In the genomic region with DNA sequence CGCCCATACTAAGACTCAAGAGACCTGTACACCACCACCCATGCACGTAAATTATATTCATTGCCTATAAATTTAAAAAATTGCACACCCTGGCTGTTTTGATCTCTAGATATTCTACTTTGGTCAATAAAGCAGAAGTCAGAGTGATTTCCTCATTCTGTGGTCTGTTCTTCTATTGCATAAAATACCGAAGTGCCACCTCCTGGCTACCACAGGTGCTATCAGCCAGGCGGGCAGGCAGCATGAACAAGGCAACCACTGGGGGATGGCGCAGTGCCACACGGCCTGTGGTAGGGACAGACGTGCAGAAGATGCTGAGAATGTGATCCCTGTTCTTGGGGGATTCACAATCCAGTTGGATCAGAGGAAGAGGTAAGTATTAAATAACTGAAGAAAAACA, we compare ENCODE assay signal across 9 cellular contexts.
A peak's percentile ranks its signal among the peaks of the same experiment; 100 is the strongest.
DNase-seq lines count a peak whose midpoint lies in the region; ATAC-seq, FAIRE-seq and TF ChIP-seq lines count a peak whose summit lies in the region.
"Had no signal": no experiment of that assay in that cellular context is flagged by ENCODE, and none has a peak within 500 bp of the region (broad histone marks: within the 10 kb centered on the region; RNA-seq: fewer than 3 reads in every experiment).

No MANE protein-coding gene starts in this region.

- FAIRE-seq in HTR-8/SVneo (lab: Jason Lieb, UNC), result peak; percentile 71
- FAIRE-seq: TTC549 had no signal

- H3K27ac ChIP-seq in stomach (no peak overlapping the region), ovary (no peak overlapping the region)

- TF ChIP-seq CTCF in GM12875 (IDR thresholded peaks at IDR 0.05; ENCODE audit: borderline replicate concordance, insufficient read depth, low read depth, low read length) (peak; percentile 56; the same call in 1 of the 2 replicates), stomach (IDR thresholded peaks at IDR 0.05) (peak in 5 of 7 experiments; percentile 21 to 77 (median 57)), ovary (IDR thresholded peaks at IDR 0.05) (no peak)

- H3K4me1 Mint-ChIP-seq in T-helper 17 cell, result peaks cover 6% of the 10 kb centered on the region
- H3K4me1 Mint-ChIP-seq in activated naive CD8-positive, alpha-beta T cell treated with anti-CD3 and anti-CD28 coated beads, Interleukin-2, amount 10 ng/mL, durations not matched to agents 7 days and 5 days, result peaks cover 7% of the 10 kb centered on the region

- no peak overlapping the region for H3K4me3 ChIP-seq in GM12875 (ENCODE audit: low read depth, low read length)
- no peak overlapping the region for H3K4me3 ChIP-seq in stomach
- H3K4me3 ChIP-seq in ovary, result no peak overlapping the region

- intact Hi-C loops in stomach (cut with DNase I; ENCODE audit: low total_unique reads), result no loop called here
- intact Hi-C loops in ovary (cut with DNase I), result no loop called here

- ATAC-seq in T-helper 17 cell, result peak; percentile 100
- ATAC-seq in activated naive CD8-positive, alpha-beta T cell treated with anti-CD3 and anti-CD28 coated beads, Interleukin-2, amount 10 ng/mL, durations not matched to agents 7 days and 5 days (ENCODE audit: low read depth), result peak; percentile 99

- no peaks in the 10 kb centered on the region for H3K27me3 ChIP-seq in stomach
- no peaks in the 10 kb centered on the region for H3K27me3 ChIP-seq in ovary

- TF ChIP-seq POLR2A in stomach (IDR thresholded peaks at IDR 0.05) (no peak), ovary (IDR thresholded peaks at IDR 0.05) (no peak)

- H3K36me3 Mint-ChIP-seq in T-helper 17 cell (ENCODE audit: low read depth), result no peaks in the 10 kb centered on the region
- no peaks in the 10 kb centered on the region for H3K36me3 Mint-ChIP-seq in activated naive CD8-positive, alpha-beta T cell treated with anti-CD3 and anti-CD28 coated beads, Interleukin-2, amount 10 ng/mL, durations not matched to agents 7 days and 5 days

- TF ChIP-seq EP300 in stomach (IDR thresholded peaks at IDR 0.05) (no peak), ovary (IDR thresholded peaks at IDR 0.05) (no peak)

- H3K36me3 ChIP-seq in stomach (peaks cover 0 to 8% (median 3%) of the 10 kb centered on the region in 4 donors), ovary (no peaks in the 10 kb centered on the region)

- no peak overlapping the region for H3K4me3 Mint-ChIP-seq in T-helper 17 cell
- no peak overlapping the region for H3K4me3 Mint-ChIP-seq in activated naive CD8-positive, alpha-beta T cell treated with anti-CD3 and anti-CD28 coated beads, Interleukin-2, amount 10 ng/mL, durations not matched to agents 7 days and 5 days

- H3K9me3 ChIP-seq in T-helper 17 cell (ENCODE audit: control insufficient read depth, low read length, poor library complexity, severe bottlenecking) (no peaks in the 10 kb centered on the region), stomach (no peaks in the 10 kb centered on the region), ovary (no peaks in the 10 kb centered on the region)

- H3K4me1 ChIP-seq in stomach, result peaks cover 0 to 6% (median 0%) of the 10 kb centered on the region in 4 donors
- no peaks in the 10 kb centered on the region for H3K4me1 ChIP-seq in ovary (ENCODE audit: insufficient read depth)

- H3K27ac Mint-ChIP-seq in T-helper 17 cell, result peak overlapping the region; percentile 45
- no peak overlapping the region for H3K27ac Mint-ChIP-seq in activated naive CD8-positive, alpha-beta T cell treated with anti-CD3 and anti-CD28 coated beads, Interleukin-2, amount 10 ng/mL, durations not matched to agents 7 days and 5 days

- no peaks in the 10 kb centered on the region for H3K27me3 Mint-ChIP-seq in T-helper 17 cell
- H3K27me3 Mint-ChIP-seq in activated naive CD8-positive, alpha-beta T cell treated with anti-CD3 and anti-CD28 coated beads, Interleukin-2, amount 10 ng/mL, durations not matched to agents 7 days and 5 days, result peaks cover 4% of the 10 kb centered on the region

- WGBS in stomach, 5 donors, result 34 to 60% (median 43%) methylated on average over 7 of the region's 7 CpGs
- 81 to 87% (median 86%) methylated on average over 7 of the region's 7 CpGs for WGBS in ovary, 3 donors

- no peaks in the 10 kb centered on the region for H3K9me3 Mint-ChIP-seq in activated naive CD8-positive, alpha-beta T cell treated with anti-CD3 and anti-CD28 coated beads, Interleukin-2, amount 10 ng/mL, durations not matched to agents 7 days and 5 days

- DNase-seq in HTR-8/SVneo (ENCODE audit: insufficient read length, low spot score) (peak; percentile 27), T-helper 17 cell (peak; percentile 17 to 59 (median 35)), lung microvascular endothelial cell (ENCODE audit: low read depth in 2 of 2) (peak; percentile 14 to 30), stomach (peak; percentile 87), HuH-7.5 (ENCODE audit: low spot score) (no peak), ovary (no peak)
- DNase-seq in activated naive CD8-positive, alpha-beta T cell treated with anti-CD3 and anti-CD28 coated beads, Interleukin-2, amount 10 ng/mL, durations not matched to agents 7 days and 5 days, result peak; percentile 67

- POLR2A ChIA-PET in activated naive CD8-positive, alpha-beta T cell treated with anti-CD3 and anti-CD28 coated beads, Interleukin-2, amount 10 ng/mL, durations not matched to agents 7 days and 5 days (lab: Charles Lee), result no interaction called here

Comparison
In these comparisons a context has a peak if more than half of its experiments do, and no peak if none do; other contexts are left out.
1. CTCF ChIP-seq: peak in GM12875 (single experiment) and stomach (5 of 7); none in ovary (0 of 3).
2. DNase-seq: peak in HTR-8/SVneo (single experiment), T-helper 17 cell (3 of 3), activated naive CD8-positive, alpha-beta T cell treated with anti-CD3 and anti-CD28 coated beads, Interleukin-2, amount 10 ng/mL, durations not matched to agents 7 days and 5 days (single experiment), lung microvascular endothelial cell (2 of 2) and stomach (single experiment); none in HuH-7.5 (single experiment) and ovary (0 of 5).